In genomic region chr9:110125763-110126351, GRCh38 we compare ENCODE assay signal across 8 cellular contexts.
DNase-seq lines count a peak whose midpoint lies in the region; ATAC-seq, FAIRE-seq and TF ChIP-seq lines count a peak whose summit lies in the region.

No MANE protein-coding gene starts in this region.

- no peak overlapping the region for H3K4ac ChIP-seq in mesendoderm (ENCODE audit: low read depth, low read length)

- H3K23ac ChIP-seq in mesendoderm (ENCODE audit: low read length), result no peak overlapping the region

- no peaks in the 10 kb centered on the region for H4K20me1 ChIP-seq in GM12878 (ENCODE audit: control insufficient read depth, insufficient read depth)

- no peaks in the 10 kb centered on the region for H3K79me1 ChIP-seq in mesendoderm (ENCODE audit: low read length)

- RAD21 ChIA-PET in GM12878 (lab: Charles Lee; ENCODE audit: unreplicated experiment), result interaction anchor here (0.9 to 14.4 kb wide), 13 partner anchors 20 to 219 kb away, joined by 3 to 396 read pairs (median 7); no protein-coding TSS in a partner anchor

- H3K18ac ChIP-seq in mesendoderm (ENCODE audit: low read length), result no peak overlapping the region

- WGBS in GM12878 (ENCODE audit: insufficient coverage, insufficient replicate concordance, low lambda C conversion rate, missing lambda C conversion rate), result 68% methylated on average over 7 of the region's 8 CpGs
- WGBS in mesendoderm (ENCODE audit: extremely low coverage, insufficient coverage, low lambda C conversion rate), result no CpG with 5 or more reads among the region's 8 CpGs
- 18 to 36% methylated on average over 8 of the region's 8 CpGs for WGBS in tibial nerve, 2 donors

- H3K4me2 ChIP-seq in GM12878 (ENCODE audit: control insufficient read depth, insufficient read depth) (peak overlapping the region; percentile 77), mesendoderm (ENCODE audit: low read length) (no peak overlapping the region)

- SMC1A ChIA-PET in GM12878 (lab: Charles Lee; ENCODE audit: uncharacterized antibody, unreplicated experiment), result interaction anchor here (1.0 to 11.2 kb wide), 15 partner anchors 9 to 221 kb away, joined by 3 to 460 read pairs (median 4); no protein-coding TSS in a partner anchor

- no peak overlapping the region for H4K5ac ChIP-seq in mesendoderm (ENCODE audit: low read length)

- H3K9ac ChIP-seq in GM12878 (ENCODE audit: control insufficient read depth, insufficient read depth, low read length) (peak overlapping the region; percentile 45; the same call in 1 of the 2 replicates), mesendoderm (ENCODE audit: low read length) (no peak overlapping the region)

- POLR2A ChIA-PET in activated CD4-positive, alpha-beta T cell treated with anti-CD3 and anti-CD28 coated beads, Interleukin-2, amount 10 ng/mL, durations not matched to agents 7 days and 5 days (lab: Charles Lee), result no interaction called here
- POLR2A ChIA-PET in GM12878 (lab: Charles Lee) (interaction anchor here (0.5 to 10.9 kb wide), 7 partner anchors 15 to 218 kb away, joined by 3 to 262 read pairs (median 50); no protein-coding TSS in a partner anchor), RWPE1 (lab: Yijun Ruan, JAX; ENCODE audit: low non-redundant PET) (no interaction called here)

- TF ChIP-seq EP300 in GM12878 (IDR thresholded peaks at IDR 0.05; ENCODE audit: borderline replicate concordance in 1 of 2, control insufficient read depth in 1 of 2, low read depth in 2 of 2, low read length in 2 of 2), result no peak
- TF ChIP-seq EP300 in tibial nerve (IDR thresholded peaks at IDR 0.05), result no peak

- no peak for DNase-seq in activated CD4-positive, alpha-beta T cell treated with anti-CD3 and anti-CD28 coated beads, Interleukin-2, amount 10 ng/mL, durations not matched to agents 7 days and 5 days
- no peak for DNase-seq in activated CD4-positive, alpha-beta T cell treated with anti-CD3 and anti-CD28 coated beads for 1 hour
- DNase-seq in GM12878 (ENCODE audit: low read depth, low spot score) (no peak), mesendoderm (no peak), tibial nerve (ENCODE audit: low spot score in 2 of 2) (no peak), RWPE1 (ENCODE audit: low spot score) (no peak)

- peaks cover 64% of the 10 kb centered on the region for H3K4me1 ChIP-seq in GM12878 (ENCODE audit: control insufficient read depth, insufficient read depth, low read length)
- H3K4me1 ChIP-seq in mesendoderm (ENCODE audit: control insufficient read depth, low read depth, low read length), result peaks cover 16% of the 10 kb centered on the region
- peaks cover 0 to 80% (median 57%) of the 10 kb centered on the region in 4 donors for H3K4me1 ChIP-seq in tibial nerve

- H3K9me3 ChIP-seq in GM12878 (replicated peaks; ENCODE audit: control insufficient read depth, insufficient read depth, low read length) (no peaks in the 10 kb centered on the region), tibial nerve (no peaks in the 10 kb centered on the region)

- CTCF ChIA-PET in activated CD4-positive, alpha-beta T cell treated with anti-CD3 and anti-CD28 coated beads, Interleukin-2, amount 10 ng/mL, durations not matched to agents 7 days and 5 days (lab: Charles Lee), result interaction anchor here (0.6 to 1.2 kb wide), 5 partner anchors 12 to 231 kb away, joined by 3 to 4 read pairs (median 3); no protein-coding TSS in a partner anchor
- CTCF ChIA-PET in GM12878 (lab: Yijun Ruan, JAX), result interaction anchor here (0.6 to 9.5 kb wide), 9 partner anchors 14 to 219 kb away, joined by 3 to 123 read pairs (median 16); no protein-coding TSS in a partner anchor
- CTCF ChIA-PET in RWPE1 (lab: Yijun Ruan, JAX), result interaction anchor here (0.5 to 0.7 kb wide), 3 partner anchors 30 to 181 kb away, joined by 3 to 4 read pairs (median 3); no protein-coding TSS in a partner anchor

- H3K27me3 ChIP-seq in GM12878 (replicated peaks in 1 of 2; ENCODE audit: control insufficient read depth in 2 of 2, insufficient read depth in 2 of 2, low read length in 1 of 2) (no peaks in the 10 kb centered on the region), mesendoderm (ENCODE audit: insufficient read depth, low read length, poor library complexity) (no peaks in the 10 kb centered on the region), tibial nerve (no peaks in the 10 kb centered on the region)

- ATAC-seq in GM12878 (peak; percentile 14), GM21360 (IDR thresholded peaks at IDR 0.05; ENCODE audit: unreplicated experiment) (no peak), GM21526 (IDR thresholded peaks at IDR 0.05; ENCODE audit: low FRiP score, unreplicated experiment) (no peak)

- H3K79me2 ChIP-seq in GM12878 (ENCODE audit: control insufficient read depth, insufficient read depth, low read length) (peaks cover 81% of the 10 kb centered on the region), mesendoderm (ENCODE audit: control insufficient read depth, insufficient read depth, low read length) (no peaks in the 10 kb centered on the region)

- no peak overlapping the region for H2AK5ac ChIP-seq in mesendoderm (ENCODE audit: low read length)

- peaks cover 39% of the 10 kb centered on the region for H3K4me1 Mint-ChIP-seq in activated CD4-positive, alpha-beta T cell treated with anti-CD3 and anti-CD28 coated beads, Interleukin-2, amount 10 ng/mL, durations not matched to agents 7 days and 5 days

- no peak overlapping the region for H2BK15ac ChIP-seq in mesendoderm (replicated peaks; ENCODE audit: low read depth)

- no peak overlapping the region for H4K8ac ChIP-seq in mesendoderm (ENCODE audit: low read depth, low read length)

- H3K56ac ChIP-seq in mesendoderm (ENCODE audit: low read length), result peak overlapping the region; percentile 44

- H2BK120ac ChIP-seq in mesendoderm (ENCODE audit: low read depth, low read length), result no peak overlapping the region

- no peaks in the 10 kb centered on the region for H3K27me3 Mint-ChIP-seq in activated CD4-positive, alpha-beta T cell treated with anti-CD3 and anti-CD28 coated beads, Interleukin-2, amount 10 ng/mL, durations not matched to agents 7 days and 5 days

- no peak overlapping the region for H2BK5ac ChIP-seq in mesendoderm (ENCODE audit: low read length)

- TF ChIP-seq RAD21 in GM12878 (IDR thresholded peaks at IDR 0.05; ENCODE audit: insufficient read depth, low read depth, low read length), result no peak

- H3K4me3 Mint-ChIP-seq in activated CD4-positive, alpha-beta T cell treated with anti-CD3 and anti-CD28 coated beads, Interleukin-2, amount 10 ng/mL, durations not matched to agents 7 days and 5 days, result peak overlapping the region; percentile 24

- H3K4me3 ChIP-seq in GM12878, result peak overlapping the region; percentile 56; the same call in 1 of the 2 replicates
- H3K4me3 ChIP-seq in mesendoderm (ENCODE audit: low read length), result no peak overlapping the region
- H3K4me3 ChIP-seq in tibial nerve, result peak overlapping the region; percentile 1 to 42 (median 18)

- BruUV-seq in GM12878 (replicated peaks; lab: Mats Ljungman, UMichigan), result no TSS peak

- H3K27ac ChIP-seq in GM12878 (ENCODE audit: control insufficient read depth, insufficient read depth) (peak overlapping the region; percentile 29), mesendoderm (ENCODE audit: low read depth, low read length) (no peak overlapping the region), tibial nerve (peak overlapping the region; percentile 78 to 95 (median 93)), RWPE1 (no peak overlapping the region)

- peaks cover 3% of the 10 kb centered on the region for H3K36me3 Mint-ChIP-seq in activated CD4-positive, alpha-beta T cell treated with anti-CD3 and anti-CD28 coated beads, Interleukin-2, amount 10 ng/mL, durations not matched to agents 7 days and 5 days (ENCODE audit: low read depth)

- no peak for FAIRE-seq in GM12878 (lab: Jason Lieb, UNC)

- no peaks in the 10 kb centered on the region for H3K9me3 Mint-ChIP-seq in activated CD4-positive, alpha-beta T cell treated with anti-CD3 and anti-CD28 coated beads, Interleukin-2, amount 10 ng/mL, durations not matched to agents 7 days and 5 days

- peak overlapping the region; percentile 86 for H3K27ac Mint-ChIP-seq in activated CD4-positive, alpha-beta T cell treated with anti-CD3 and anti-CD28 coated beads, Interleukin-2, amount 10 ng/mL, durations not matched to agents 7 days and 5 days

- H2AFZ ChIP-seq in GM12878 (ENCODE audit: control insufficient read depth, low read depth, low read length), result peak overlapping the region; percentile 26; the same call in 1 of the 2 replicates

- intact Hi-C loops in GM12878 (cut with micrococcal nuclease; ENCODE audit: unreplicated experiment), result no loop called here

- in situ Hi-C loops in GM12878 (cut with MboI), result loop anchor here (25.0 kb wide), 1 partner anchor 1886 kb away; no protein-coding TSS in a partner anchor

- no peak for TF ChIP-seq CTCF in GM12878 (IDR thresholded peaks at IDR 0.05 in 2 of 3, conservative IDR thresholded peaks at IDR 0.05 in 1 of 3; ENCODE audit: control insufficient read depth in 2 of 3, extremely low read depth in 1 of 3, insufficient read depth in 1 of 3, low read depth in 3 of 3, low read length in 3 of 3)
- no peak for TF ChIP-seq CTCF in tibial nerve (IDR thresholded peaks at IDR 0.05)
- no peak for TF ChIP-seq CTCF in RWPE1 (conservative IDR thresholded peaks at IDR 0.05; ENCODE audit: low read depth)

- peaks cover 3 to 10% of the 10 kb centered on the region in 2 experiments; a peak in 3 of 4 replicates for H3K36me3 ChIP-seq in GM12878 (ENCODE audit: control insufficient read depth in 2 of 2, insufficient read depth in 2 of 2, low read length in 1 of 2)
- no peaks in the 10 kb centered on the region for H3K36me3 ChIP-seq in mesendoderm (ENCODE audit: control insufficient read depth, insufficient read depth, low read length)
- H3K36me3 ChIP-seq in tibial nerve, result no peaks in the 10 kb centered on the region

- TF ChIP-seq POLR2A in GM12878 (IDR thresholded peaks at IDR 0.05; ENCODE audit: low read depth, low read length) (no peak), tibial nerve (IDR thresholded peaks at IDR 0.05) (no peak)

TF ChIP-seq in GM12878, 131 proteins besides CTCF, POLR2A, EP300 and RAD21 (continues in another document):
- TF ChIP-seq CBFB (IDR thresholded peaks at IDR 0.05; ENCODE audit: low read depth) (peak; percentile 56), MAX (IDR thresholded peaks at IDR 0.05; ENCODE audit: low read depth, low read length) (no peak), ATF7 (IDR thresholded peaks at IDR 0.05; ENCODE audit: low read depth) (peak; percentile 31; the same call in 1 of the 2 replicates), YBX1 (IDR thresholded peaks at IDR 0.05) (no peak), BCL11A (IDR thresholded peaks at IDR 0.05; ENCODE audit: low read depth, low read length) (no peak), SPI1 (IDR thresholded peaks at IDR 0.05; ENCODE audit: borderline replicate concordance, insufficient read depth, low read depth, low read length) (no peak), SMARCA5 (IDR thresholded peaks at IDR 0.05) (peak; percentile 35; the same call in 1 of the 2 replicates), SRF (IDR thresholded peaks at IDR 0.05; ENCODE audit: low read depth in 2 of 2, low read length in 2 of 2) (no peak), POLR2AphosphoS5 (IDR thresholded peaks at IDR 0.05; ENCODE audit: low read length) (no peak)

Comparison
In these comparisons a context has a peak if more than half of its experiments do, and no peak if none do; other contexts are left out.
1. H3K27ac ChIP-seq: peak in GM12878 (single experiment) and tibial nerve (4 of 4); none in mesendoderm (single experiment) and RWPE1 (single experiment).